ENCODE assay signal across 1 cellular context in the genomic region with DNA sequence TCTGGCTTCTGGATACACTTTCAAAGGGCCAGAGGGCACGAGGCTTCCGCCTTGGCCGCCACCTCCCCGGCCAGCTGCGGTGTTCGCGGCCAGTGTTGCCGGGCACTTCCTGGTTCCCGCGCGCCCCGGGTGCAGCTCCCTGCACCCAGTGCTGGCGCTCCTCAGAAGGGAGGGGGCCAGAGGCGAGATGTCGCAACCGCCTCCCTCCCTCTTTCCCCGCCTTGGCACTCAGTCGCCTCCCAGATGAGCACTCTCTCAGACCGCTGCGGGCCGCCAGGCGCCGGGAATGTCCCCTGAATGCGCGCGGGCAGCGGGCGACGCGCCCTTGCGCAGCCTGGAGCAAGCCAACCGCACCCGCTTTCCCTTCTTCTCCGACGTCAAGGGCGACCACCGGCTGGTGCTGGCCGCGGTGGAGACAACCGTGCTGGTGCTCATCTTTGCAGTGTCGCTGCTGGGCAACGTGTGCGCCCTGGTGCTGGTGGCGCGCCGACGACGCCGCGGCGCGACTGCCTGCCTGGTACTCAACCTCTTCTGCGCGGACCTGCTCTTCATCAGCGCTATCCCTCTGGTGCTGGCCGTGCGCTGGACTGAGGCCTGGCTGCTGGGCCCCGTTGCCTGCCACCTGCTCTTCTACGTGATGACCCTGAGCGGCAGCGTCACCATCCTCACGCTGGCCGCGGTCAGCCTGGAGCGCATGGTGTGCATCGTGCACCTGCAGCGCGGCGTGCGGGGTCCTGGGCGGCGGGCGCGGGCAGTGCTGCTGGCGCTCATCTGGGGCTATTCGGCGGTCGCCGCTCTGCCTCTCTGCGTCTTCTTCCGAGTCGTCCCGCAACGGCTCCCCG.
TF ChIP-seq lines count a peak whose summit lies in the region.

Gene FFAR4 (plus strand): TSS at position 231 of the 842 bp plus-strand sequence. CDS start 56 bp downstream, at position 287.

TF ChIP-seq in HEK293, 187 proteins besides CTCF, POLR2A, EP300 and RAD21 (continued from another document and continues in another):
- TF ChIP-seq, protein P1, sequence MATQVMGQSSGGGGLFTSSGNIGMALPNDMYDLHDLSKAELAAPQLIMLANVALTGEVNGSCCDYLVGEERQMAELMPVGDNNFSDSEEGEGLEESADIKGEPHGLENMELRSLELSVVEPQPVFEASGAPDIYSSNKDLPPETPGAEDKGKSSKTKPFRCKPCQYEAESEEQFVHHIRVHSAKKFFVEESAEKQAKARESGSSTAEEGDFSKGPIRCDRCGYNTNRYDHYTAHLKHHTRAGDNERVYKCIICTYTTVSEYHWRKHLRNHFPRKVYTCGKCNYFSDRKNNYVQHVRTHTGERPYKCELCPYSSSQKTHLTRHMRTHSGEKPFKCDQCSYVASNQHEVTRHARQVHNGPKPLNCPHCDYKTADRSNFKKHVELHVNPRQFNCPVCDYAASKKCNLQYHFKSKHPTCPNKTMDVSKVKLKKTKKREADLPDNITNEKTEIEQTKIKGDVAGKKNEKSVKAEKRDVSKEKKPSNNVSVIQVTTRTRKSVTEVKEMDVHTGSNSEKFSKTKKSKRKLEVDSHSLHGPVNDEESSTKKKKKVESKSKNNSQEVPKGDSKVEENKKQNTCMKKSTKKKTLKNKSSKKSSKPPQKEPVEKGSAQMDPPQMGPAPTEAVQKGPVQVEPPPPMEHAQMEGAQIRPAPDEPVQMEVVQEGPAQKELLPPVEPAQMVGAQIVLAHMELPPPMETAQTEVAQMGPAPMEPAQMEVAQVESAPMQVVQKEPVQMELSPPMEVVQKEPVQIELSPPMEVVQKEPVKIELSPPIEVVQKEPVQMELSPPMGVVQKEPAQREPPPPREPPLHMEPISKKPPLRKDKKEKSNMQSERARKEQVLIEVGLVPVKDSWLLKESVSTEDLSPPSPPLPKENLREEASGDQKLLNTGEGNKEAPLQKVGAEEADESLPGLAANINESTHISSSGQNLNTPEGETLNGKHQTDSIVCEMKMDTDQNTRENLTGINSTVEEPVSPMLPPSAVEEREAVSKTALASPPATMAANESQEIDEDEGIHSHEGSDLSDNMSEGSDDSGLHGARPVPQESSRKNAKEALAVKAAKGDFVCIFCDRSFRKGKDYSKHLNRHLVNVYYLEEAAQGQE (tag by site-specific recombination; IDR thresholded peaks at IDR 0.05): 0 out of 2 replicates have a peak, but pooled peaks have one; percentile 27
- no peak for TF ChIP-seq ZNF366 (tag by site-specific recombination; conservative IDR thresholded peaks at IDR 0.05)
- no peak for TF ChIP-seq ZNF280D (tag by site-specific recombination; IDR thresholded peaks at IDR 0.05)
- TF ChIP-seq ZNF155 (tag by site-specific recombination; IDR thresholded peaks at IDR 0.05): no peak
- TF ChIP-seq, protein P2, sequence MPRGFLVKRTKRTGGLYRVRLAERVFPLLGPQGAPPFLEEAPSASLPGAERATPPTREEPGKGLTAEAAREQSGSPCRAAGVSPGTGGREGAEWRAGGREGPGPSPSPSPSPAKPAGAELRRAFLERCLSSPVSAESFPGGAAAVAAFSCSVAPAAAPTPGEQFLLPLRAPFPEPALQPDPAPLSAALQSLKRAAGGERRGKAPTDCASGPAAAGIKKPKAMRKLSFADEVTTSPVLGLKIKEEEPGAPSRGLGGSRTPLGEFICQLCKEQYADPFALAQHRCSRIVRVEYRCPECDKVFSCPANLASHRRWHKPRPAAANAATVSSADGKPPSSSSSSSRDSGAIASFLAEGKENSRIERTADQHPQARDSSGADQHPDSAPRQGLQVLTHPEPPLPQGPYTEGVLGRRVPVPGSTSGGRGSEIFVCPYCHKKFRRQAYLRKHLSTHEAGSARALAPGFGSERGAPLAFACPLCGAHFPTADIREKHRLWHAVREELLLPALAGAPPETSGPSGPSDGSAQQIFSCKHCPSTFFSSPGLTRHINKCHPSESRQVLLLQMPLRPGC (tag by site-specific recombination; IDR thresholded peaks at IDR 0.05): no peak
- TF ChIP-seq ZBTB17 (tag by site-specific recombination; IDR thresholded peaks at IDR 0.05): peak; percentile 78
- TF ChIP-seq ZNF416 (tag by site-specific recombination; IDR thresholded peaks at IDR 0.05): no peak
- TF ChIP-seq ZNF19 (tag by site-specific recombination; IDR thresholded peaks at IDR 0.05; ENCODE audit: low read depth): no peak
- no peak for TF ChIP-seq ZNF121 (tag by site-specific recombination; IDR thresholded peaks at IDR 0.05)
- no peak for TF ChIP-seq ZBTB7A (tag by site-specific recombination; IDR thresholded peaks at IDR 0.05; ENCODE audit: low read depth)
- TF ChIP-seq SP7 (tag by site-specific recombination; IDR thresholded peaks at IDR 0.05): peak; percentile 52; the same call in 1 of the 2 replicates
- no peak for TF ChIP-seq ZSCAN23 (tag by site-specific recombination; IDR thresholded peaks at IDR 0.05)
- TF ChIP-seq, protein P3, sequence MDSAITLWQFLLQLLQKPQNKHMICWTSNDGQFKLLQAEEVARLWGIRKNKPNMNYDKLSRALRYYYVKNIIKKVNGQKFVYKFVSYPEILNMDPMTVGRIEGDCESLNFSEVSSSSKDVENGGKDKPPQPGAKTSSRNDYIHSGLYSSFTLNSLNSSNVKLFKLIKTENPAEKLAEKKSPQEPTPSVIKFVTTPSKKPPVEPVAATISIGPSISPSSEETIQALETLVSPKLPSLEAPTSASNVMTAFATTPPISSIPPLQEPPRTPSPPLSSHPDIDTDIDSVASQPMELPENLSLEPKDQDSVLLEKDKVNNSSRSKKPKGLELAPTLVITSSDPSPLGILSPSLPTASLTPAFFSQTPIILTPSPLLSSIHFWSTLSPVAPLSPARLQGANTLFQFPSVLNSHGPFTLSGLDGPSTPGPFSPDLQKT (IDR thresholded peaks at IDR 0.05; ENCODE audit: borderline replicate concordance, low read depth, low read length): no peak
- TF ChIP-seq KLF8 (tag by site-specific recombination; IDR thresholded peaks at IDR 0.05): no peak
- TF ChIP-seq HOXD13 (CRISPR knock-in tag; IDR thresholded peaks at IDR 0.05; ENCODE audit: borderline replicate concordance): no peak
- peak; percentile 20; the same call in 1 of the 2 replicates for TF ChIP-seq PRDM1 (tag by site-specific recombination; IDR thresholded peaks at IDR 0.05)
- peak; percentile 64; the same call in 1 of the 2 replicates for TF ChIP-seq ZNF600 (tag by site-specific recombination; IDR thresholded peaks at IDR 0.05)
- TF ChIP-seq RBAK (tag by site-specific recombination; IDR thresholded peaks at IDR 0.05): no peak
- TF ChIP-seq, protein P4, sequence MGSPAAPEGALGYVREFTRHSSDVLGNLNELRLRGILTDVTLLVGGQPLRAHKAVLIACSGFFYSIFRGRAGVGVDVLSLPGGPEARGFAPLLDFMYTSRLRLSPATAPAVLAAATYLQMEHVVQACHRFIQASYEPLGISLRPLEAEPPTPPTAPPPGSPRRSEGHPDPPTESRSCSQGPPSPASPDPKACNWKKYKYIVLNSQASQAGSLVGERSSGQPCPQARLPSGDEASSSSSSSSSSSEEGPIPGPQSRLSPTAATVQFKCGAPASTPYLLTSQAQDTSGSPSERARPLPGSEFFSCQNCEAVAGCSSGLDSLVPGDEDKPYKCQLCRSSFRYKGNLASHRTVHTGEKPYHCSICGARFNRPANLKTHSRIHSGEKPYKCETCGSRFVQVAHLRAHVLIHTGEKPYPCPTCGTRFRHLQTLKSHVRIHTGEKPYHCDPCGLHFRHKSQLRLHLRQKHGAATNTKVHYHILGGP (tag by site-specific recombination; IDR thresholded peaks at IDR 0.05): no peak
- TF ChIP-seq PATZ1 (tag by site-specific recombination; IDR thresholded peaks at IDR 0.05): peak; percentile 35; the same call in 1 of the 2 replicates
- TF ChIP-seq, protein P5, sequence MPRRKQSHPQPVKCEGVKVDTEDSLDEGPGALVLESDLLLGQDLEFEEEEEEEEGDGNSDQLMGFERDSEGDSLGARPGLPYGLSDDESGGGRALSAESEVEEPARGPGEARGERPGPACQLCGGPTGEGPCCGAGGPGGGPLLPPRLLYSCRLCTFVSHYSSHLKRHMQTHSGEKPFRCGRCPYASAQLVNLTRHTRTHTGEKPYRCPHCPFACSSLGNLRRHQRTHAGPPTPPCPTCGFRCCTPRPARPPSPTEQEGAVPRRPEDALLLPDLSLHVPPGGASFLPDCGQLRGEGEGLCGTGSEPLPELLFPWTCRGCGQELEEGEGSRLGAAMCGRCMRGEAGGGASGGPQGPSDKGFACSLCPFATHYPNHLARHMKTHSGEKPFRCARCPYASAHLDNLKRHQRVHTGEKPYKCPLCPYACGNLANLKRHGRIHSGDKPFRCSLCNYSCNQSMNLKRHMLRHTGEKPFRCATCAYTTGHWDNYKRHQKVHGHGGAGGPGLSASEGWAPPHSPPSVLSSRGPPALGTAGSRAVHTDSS (tag by site-specific recombination; IDR thresholded peaks at IDR 0.05): no peak
- no peak for TF ChIP-seq KLF7 (tag by site-specific recombination; IDR thresholded peaks at IDR 0.05; ENCODE audit: borderline replicate concordance)
- TF ChIP-seq, protein P6, sequence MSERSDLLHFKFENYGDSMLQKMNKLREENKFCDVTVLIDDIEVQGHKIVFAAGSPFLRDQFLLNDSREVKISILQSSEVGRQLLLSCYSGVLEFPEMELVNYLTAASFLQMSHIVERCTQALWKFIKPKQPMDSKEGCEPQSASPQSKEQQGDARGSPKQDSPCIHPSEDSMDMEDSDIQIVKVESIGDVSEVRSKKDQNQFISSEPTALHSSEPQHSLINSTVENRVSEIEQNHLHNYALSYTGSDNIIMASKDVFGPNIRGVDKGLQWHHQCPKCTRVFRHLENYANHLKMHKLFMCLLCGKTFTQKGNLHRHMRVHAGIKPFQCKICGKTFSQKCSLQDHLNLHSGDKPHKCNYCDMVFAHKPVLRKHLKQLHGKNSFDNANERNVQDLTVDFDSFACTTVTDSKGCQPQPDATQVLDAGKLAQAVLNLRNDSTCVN (tag by site-specific recombination; optimal IDR thresholded peaks at IDR 0.05): peak; percentile 96
- no peak for TF ChIP-seq ZFP3 (tag by site-specific recombination; IDR thresholded peaks at IDR 0.05; ENCODE audit: low read depth)
- 0 out of 2 replicates have a peak, but pooled peaks have one; percentile 52 for TF ChIP-seq ZNF660 (tag by site-specific recombination; IDR thresholded peaks at IDR 0.05)
- TF ChIP-seq ZBTB8A (tag by site-specific recombination; IDR thresholded peaks at IDR 0.05): peak; percentile 65
- TF ChIP-seq, protein P7, sequence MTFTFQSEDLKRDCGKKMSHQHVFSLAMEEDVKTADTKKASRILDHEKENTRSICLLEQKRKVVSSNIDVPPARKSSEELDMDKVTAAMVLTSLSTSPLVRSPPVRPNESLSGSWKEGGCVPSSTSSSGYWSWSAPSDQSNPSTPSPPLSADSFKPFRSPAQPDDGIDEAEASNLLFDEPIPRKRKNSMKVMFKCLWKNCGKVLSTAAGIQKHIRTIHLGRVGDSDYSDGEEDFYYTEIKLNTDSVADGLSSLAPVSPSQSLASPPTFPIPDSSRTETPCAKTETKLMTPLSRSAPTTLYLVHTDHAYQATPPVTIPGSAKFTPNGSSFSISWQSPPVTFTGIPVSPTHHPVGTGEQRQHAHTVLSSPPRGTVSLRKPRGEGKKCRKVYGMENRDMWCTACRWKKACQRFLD (tag by site-specific recombination; IDR thresholded peaks at IDR 0.05): no peak
- TF ChIP-seq BCL11A (tag by site-specific recombination; IDR thresholded peaks at IDR 0.05; ENCODE audit: low read depth): no peak
- no peak for TF ChIP-seq ZNF658 (tag by site-specific recombination; IDR thresholded peaks at IDR 0.05)
- peak; percentile 22; the same call in 1 of the 2 replicates for TF ChIP-seq ZNF10 (tag by site-specific recombination; IDR thresholded peaks at IDR 0.05)
- no peak for TF ChIP-seq ATF2 (tag by site-specific recombination; IDR thresholded peaks at IDR 0.05; ENCODE audit: low read depth)
- no peak for TF ChIP-seq SP3 (tag by site-specific recombination; IDR thresholded peaks at IDR 0.05)
